In the genomic region with DNA sequence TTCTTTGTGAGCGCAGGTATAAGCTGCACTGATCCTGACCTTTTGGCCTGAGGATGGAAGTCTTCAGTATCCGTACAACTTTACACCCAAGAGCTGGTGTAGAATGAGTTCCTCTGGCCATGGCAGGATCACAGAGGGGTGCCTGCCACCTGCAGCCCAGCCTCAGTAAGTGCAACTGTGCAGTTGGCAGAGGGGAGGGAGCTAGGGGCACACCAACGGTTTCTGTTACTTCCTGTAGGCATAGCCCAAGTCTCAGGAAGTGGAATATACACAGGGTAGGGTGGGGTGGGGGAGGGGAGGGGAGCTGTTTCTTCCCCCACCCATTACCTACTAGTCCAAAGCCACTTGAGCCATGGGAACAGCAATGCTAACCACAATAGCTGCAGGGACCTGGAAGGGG, we compare ENCODE assay signal across 8 cellular contexts.
DNase-seq lines count a peak whose midpoint lies in the region; ATAC-seq and TF ChIP-seq lines count a peak whose summit lies in the region.

No MANE protein-coding gene starts in this region.

- H3K4me1 Mint-ChIP-seq in activated CD8-positive, alpha-beta memory T cell treated with anti-CD3 and anti-CD28 coated beads, Interleukin-2, amount 10 ng/mL, durations not matched to agents 7 days and 5 days: peaks cover 4% of the 10 kb centered on the region

- H3K27ac ChIP-seq in foreskin keratinocyte: no peak overlapping the region

- DNase-seq in AG10803 (ENCODE audit: low read depth): peak; percentile 28
- peak; percentile 19 for DNase-seq in NAMALWA (ENCODE audit: low spot score)
- peak; percentile 41 for DNase-seq in activated CD8-positive, alpha-beta memory T cell treated with anti-CD3 and anti-CD28 coated beads, Interleukin-2, amount 10 ng/mL, durations not matched to agents 7 days and 5 days
- DNase-seq in foreskin keratinocyte: peak; percentile 18 to 34
- DNase-seq in pulmonary artery endothelial cell (ENCODE audit: low read depth, low spot score): peak; percentile 4
- no peak for DNase-seq in cortex of kidney (lab: John Stamatoyannopoulos, UW)

- H3K9me3 Mint-ChIP-seq in activated CD8-positive, alpha-beta memory T cell treated with anti-CD3 and anti-CD28 coated beads, Interleukin-2, amount 10 ng/mL, durations not matched to agents 7 days and 5 days (ENCODE audit: low read depth): peaks cover 8% of the 10 kb centered on the region

- H3K4me3 ChIP-seq in AG10803 (ENCODE audit: low read length): no peak overlapping the region

- H3K27me3 Mint-ChIP-seq in activated CD8-positive, alpha-beta memory T cell treated with anti-CD3 and anti-CD28 coated beads, Interleukin-2, amount 10 ng/mL, durations not matched to agents 7 days and 5 days: no peaks in the 10 kb centered on the region

- H3K4me1 ChIP-seq in foreskin keratinocyte: no peaks in the 10 kb centered on the region

- CTCF ChIA-PET in activated CD8-positive, alpha-beta memory T cell treated with anti-CD3 and anti-CD28 coated beads, Interleukin-2, amount 10 ng/mL, durations not matched to agents 7 days and 5 days (lab: Charles Lee): no interaction called here

- TF ChIP-seq CTCF in AG10803 (conservative IDR thresholded peaks at IDR 0.05; ENCODE audit: low read length) (peak; percentile 55), foreskin keratinocyte (conservative IDR thresholded peaks at IDR 0.05) (peak; percentile 63)

- H3K36me3 Mint-ChIP-seq in activated CD8-positive, alpha-beta memory T cell treated with anti-CD3 and anti-CD28 coated beads, Interleukin-2, amount 10 ng/mL, durations not matched to agents 7 days and 5 days: no peaks in the 10 kb centered on the region

- ATAC-seq in GM18868 (IDR thresholded peaks at IDR 0.05; ENCODE audit: unreplicated experiment) (peak; percentile 96), foreskin keratinocyte (peak; percentile 98), GM21423 (IDR thresholded peaks at IDR 0.05; ENCODE audit: unreplicated experiment) (no peak)
- peak; percentile 60 for ATAC-seq in activated CD8-positive, alpha-beta memory T cell treated with anti-CD3 and anti-CD28 coated beads, Interleukin-2, amount 10 ng/mL, durations not matched to agents 7 days and 5 days

- no peak overlapping the region for H3K27ac Mint-ChIP-seq in activated CD8-positive, alpha-beta memory T cell treated with anti-CD3 and anti-CD28 coated beads, Interleukin-2, amount 10 ng/mL, durations not matched to agents 7 days and 5 days

- H3K4me3 Mint-ChIP-seq in activated CD8-positive, alpha-beta memory T cell treated with anti-CD3 and anti-CD28 coated beads, Interleukin-2, amount 10 ng/mL, durations not matched to agents 7 days and 5 days: no peak overlapping the region

- H3K27me3 ChIP-seq in foreskin keratinocyte: no peaks in the 10 kb centered on the region
